Comparison of ENCODE assay signal across 12 cellular contexts in the genomic region with DNA sequence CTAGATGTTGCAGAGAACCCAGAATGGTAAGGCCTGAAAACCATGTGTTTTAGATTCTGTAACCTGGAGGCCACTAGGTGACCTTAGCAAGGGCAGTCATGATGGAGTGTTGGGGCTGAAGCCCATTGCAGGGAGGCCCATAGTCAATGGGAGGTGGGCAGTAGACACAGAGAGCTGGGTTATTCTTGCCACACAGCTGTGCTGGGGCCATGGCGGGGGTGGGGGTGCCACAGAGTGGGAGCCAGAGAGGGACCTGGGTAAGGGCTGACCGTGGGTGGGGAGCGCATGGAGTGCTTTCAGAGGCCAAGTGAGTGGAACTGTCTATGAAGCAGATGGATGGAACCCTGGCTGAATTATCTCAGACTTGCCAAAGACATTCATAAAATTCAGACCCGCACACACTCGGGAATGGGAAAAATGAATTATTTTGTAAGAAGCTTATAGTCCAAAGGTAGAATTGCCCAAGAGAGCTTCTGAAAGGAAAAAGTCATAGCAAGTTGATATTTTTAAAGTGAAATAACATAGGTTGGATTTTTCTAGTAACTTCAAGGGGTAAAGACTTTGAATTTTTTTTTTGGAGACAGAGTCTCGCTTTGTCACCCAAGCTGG. TPM values are rescaled to one million over a fixed set of nuclear protein-coding genes. Genes with fewer than 3 reads are reported as not detected.
DNase-seq lines count a peak whose midpoint lies in the region; ATAC-seq and TF ChIP-seq lines count a peak whose summit lies in the region.
"Had no signal": no experiment of that assay in that cellular context is flagged by ENCODE, and none has a peak within 500 bp of the region (broad histone marks: within the 10 kb centered on the region; RNA-seq: fewer than 3 reads in every experiment).

No MANE protein-coding gene starts in this region.

- H3K27me3 Mint-ChIP-seq in T-helper 1 cell treated with Interleukin-12 subunit alpha and Interleukin-12 subunit beta and Interleukin-4 antibody, amounts not matched to agents 30 μg/mL and 1 μg/mL, for 36 hours (ENCODE audit: low read depth): no peaks in the 10 kb centered on the region
- no peaks in the 10 kb centered on the region for H3K27me3 Mint-ChIP-seq in activated CD8-positive, alpha-beta T cell treated with anti-CD3 and anti-CD28 coated beads, Interleukin-2, amount 10 ng/mL, durations not matched to agents 7 days and 5 days (ENCODE audit: low read depth)
- H3K27me3 Mint-ChIP-seq in stimulated activated memory B cell treated with anti-CD40 and anti-IgM and Interleukin-4, amounts not matched to agents 10 μg/mL and 1 μg/mL and 100 μg/mL, for 72 hours: no peaks in the 10 kb centered on the region

- TF ChIP-seq POLR2A in gastroesophageal sphincter (IDR thresholded peaks at IDR 0.05): no peak

- H3K36me3 Mint-ChIP-seq in T-helper 1 cell treated with Interleukin-12 subunit alpha and Interleukin-12 subunit beta and Interleukin-4 antibody, amounts not matched to agents 30 μg/mL and 1 μg/mL, for 36 hours (ENCODE audit: low read depth): peaks cover 58% of the 10 kb centered on the region
- H3K36me3 Mint-ChIP-seq in activated CD8-positive, alpha-beta T cell treated with anti-CD3 and anti-CD28 coated beads, Interleukin-2, amount 10 ng/mL, durations not matched to agents 7 days and 5 days (ENCODE audit: low read depth): peaks cover 30% of the 10 kb centered on the region
- H3K36me3 Mint-ChIP-seq in stimulated activated memory B cell treated with anti-CD40 and anti-IgM and Interleukin-4, amounts not matched to agents 10 μg/mL and 1 μg/mL and 100 μg/mL, for 72 hours: peaks cover 9% of the 10 kb centered on the region

- H3K4me3 ChIP-seq in gastroesophageal sphincter: no peak overlapping the region

- no peaks in the 10 kb centered on the region for H3K9me3 ChIP-seq in gastroesophageal sphincter

- CTCF ChIA-PET in activated CD8-positive, alpha-beta T cell treated with anti-CD3 and anti-CD28 coated beads, Interleukin-2, amount 10 ng/mL, durations not matched to agents 7 days and 5 days (lab: Charles Lee): interaction anchor here (0.6 to 3.8 kb wide), 8 partner anchors 8 to 173 kb away, joined by 3 to 24 read pairs (median 4); no protein-coding TSS in a partner anchor

- H3K4me3 Mint-ChIP-seq in T-helper 1 cell treated with Interleukin-12 subunit alpha and Interleukin-12 subunit beta and Interleukin-4 antibody, amounts not matched to agents 30 μg/mL and 1 μg/mL, for 36 hours: peak overlapping the region; percentile 45
- no peak overlapping the region for H3K4me3 Mint-ChIP-seq in activated CD8-positive, alpha-beta T cell treated with anti-CD3 and anti-CD28 coated beads, Interleukin-2, amount 10 ng/mL, durations not matched to agents 7 days and 5 days
- H3K4me3 Mint-ChIP-seq in stimulated activated memory B cell treated with anti-CD40 and anti-IgM and Interleukin-4, amounts not matched to agents 10 μg/mL and 1 μg/mL and 100 μg/mL, for 72 hours: no peak overlapping the region

- no peaks in the 10 kb centered on the region for H3K36me3 ChIP-seq in gastroesophageal sphincter

- H3K4me1 ChIP-seq in gastroesophageal sphincter: peaks cover 4 to 96% (median 68%) of the 10 kb centered on the region in 3 donors

- H3K27ac ChIP-seq in gastroesophageal sphincter: peak overlapping the region in 3 of 4 donors; percentile 83 to 89 (median 86)
- H3K27ac ChIP-seq: 22Rv1 had no signal

- WGBS in gastroesophageal sphincter (ENCODE audit: low coverage in 1 of 2), 2 donors: 93% methylated on average over 3 of the region's 6 CpGs; no CpG with 5 or more reads in 1 of the 2 donors

- peak overlapping the region; percentile 99 for H3K27ac Mint-ChIP-seq in T-helper 1 cell treated with Interleukin-12 subunit alpha and Interleukin-12 subunit beta and Interleukin-4 antibody, amounts not matched to agents 30 μg/mL and 1 μg/mL, for 36 hours
- peak overlapping the region; percentile 58 for H3K27ac Mint-ChIP-seq in activated CD8-positive, alpha-beta T cell treated with anti-CD3 and anti-CD28 coated beads, Interleukin-2, amount 10 ng/mL, durations not matched to agents 7 days and 5 days
- peak overlapping the region; percentile 97 for H3K27ac Mint-ChIP-seq in stimulated activated memory B cell treated with anti-CD40 and anti-IgM and Interleukin-4, amounts not matched to agents 10 μg/mL and 1 μg/mL and 100 μg/mL, for 72 hours

- TF ChIP-seq EP300 in gastroesophageal sphincter (IDR thresholded peaks at IDR 0.05): no peak

- H3K27me3 ChIP-seq in gastroesophageal sphincter: no peaks in the 10 kb centered on the region

- no peak for TF ChIP-seq CTCF in gastroesophageal sphincter (IDR thresholded peaks at IDR 0.05)

- H3K9me3 Mint-ChIP-seq in T-helper 1 cell treated with Interleukin-12 subunit alpha and Interleukin-12 subunit beta and Interleukin-4 antibody, amounts not matched to agents 30 μg/mL and 1 μg/mL, for 36 hours: no peaks in the 10 kb centered on the region
- H3K9me3 Mint-ChIP-seq in activated CD8-positive, alpha-beta T cell treated with anti-CD3 and anti-CD28 coated beads, Interleukin-2, amount 10 ng/mL, durations not matched to agents 7 days and 5 days (ENCODE audit: insufficient read depth): no peaks in the 10 kb centered on the region
- no peaks in the 10 kb centered on the region for H3K9me3 Mint-ChIP-seq in stimulated activated memory B cell treated with anti-CD40 and anti-IgM and Interleukin-4, amounts not matched to agents 10 μg/mL and 1 μg/mL and 100 μg/mL, for 72 hours

- H3K4me1 Mint-ChIP-seq in T-helper 1 cell treated with Interleukin-12 subunit alpha and Interleukin-12 subunit beta and Interleukin-4 antibody, amounts not matched to agents 30 μg/mL and 1 μg/mL, for 36 hours (ENCODE audit: low read depth): peaks cover 91% of the 10 kb centered on the region
- H3K4me1 Mint-ChIP-seq in activated CD8-positive, alpha-beta T cell treated with anti-CD3 and anti-CD28 coated beads, Interleukin-2, amount 10 ng/mL, durations not matched to agents 7 days and 5 days (ENCODE audit: low read depth): peaks cover 90% of the 10 kb centered on the region
- H3K4me1 Mint-ChIP-seq in stimulated activated memory B cell treated with anti-CD40 and anti-IgM and Interleukin-4, amounts not matched to agents 10 μg/mL and 1 μg/mL and 100 μg/mL, for 72 hours: peaks cover 90% of the 10 kb centered on the region

- POLR2A ChIA-PET in activated CD8-positive, alpha-beta T cell treated with anti-CD3 and anti-CD28 coated beads, Interleukin-2, amount 10 ng/mL, durations not matched to agents 7 days and 5 days (lab: Charles Lee): interaction anchor here (1.0 to 1.6 kb wide), 4 partner anchors 17 to 34 kb away, joined by 3 to 6 read pairs (median 4); no protein-coding TSS in a partner anchor

- no peak for ATAC-seq in activated CD8-positive, alpha-beta T cell treated with anti-CD3 and anti-CD28 coated beads, Interleukin-2, amount 10 ng/mL, durations not matched to agents 7 days and 5 days
- ATAC-seq in gastroesophageal sphincter: no peak
- no peak for ATAC-seq in stimulated activated memory B cell treated with anti-CD40 and anti-IgM and Interleukin-4, amounts not matched to agents 10 μg/mL and 1 μg/mL and 100 μg/mL, for 72 hours

- no peak for DNase-seq in T-helper 1 cell
- no peak for DNase-seq in activated CD8-positive, alpha-beta T cell treated with anti-CD3 and anti-CD28 coated beads, Interleukin-2, amount 10 ng/mL, durations not matched to agents 7 days and 5 days
- no peak for DNase-seq in dedifferentiated amniotic fluid mesenchymal stem cell (ENCODE audit: extremely low spot score)
- DNase-seq in stimulated activated naive CD4-positive, alpha-beta T cell treated with Interleukin-2 at 50 U/mL for 16 hours (lab: John Stamatoyannopoulos, UW): no peak
- DNase-seq in SW 1271 (lab: John Stamatoyannopoulos, UW): no peak
- DNase-seq: GF-D8, HCEC 1CT, NCI-H1105 treated with DMSO at 0.1 percent for 48 hours had no signal

RNA-seq across cellular contexts. Expression of gene SMAD3, which starts 53.9 kb away (rescaled TPM):
- total RNA-seq in activated CD8-positive, alpha-beta T cell treated with anti-CD3 and anti-CD28 coated beads, Interleukin-2, amount 10 ng/mL, durations not matched to agents 7 days and 5 days: 10 to 100 TPM; 26.8 to 27.1 TPM
- 10 to 100 TPM; 19.8 to 30.6 (median 25.9) TPM for total RNA-seq in gastroesophageal sphincter
